ENCODE assay signal across 8 cellular contexts in genomic region chr19:4007021-4007835, GRCh38. TPM values are rescaled to one million over a fixed set of nuclear protein-coding genes. Genes with fewer than 3 reads are reported as not detected.
DNase-seq lines count a peak whose midpoint lies in the region; ATAC-seq, FAIRE-seq and TF ChIP-seq lines count a peak whose summit lies in the region.

PIAS4 (plus strand) TSS chr19:4007736; CDS start chr19:4007761, 25 bp downstream.

- H3K36me3 Mint-ChIP-seq in WTC11 (no peaks in the 10 kb centered on the region), immature natural killer cell (no peaks in the 10 kb centered on the region)

- H3K4me3 Mint-ChIP-seq in WTC11 (peak within 1 kb of the TSS; percentile 88), immature natural killer cell (peak within 1 kb of the TSS; percentile 82 to 91 (median 86))

- H3K9me3 Mint-ChIP-seq in WTC11, result no peaks in the 10 kb centered on the region
- H3K9me3 Mint-ChIP-seq in immature natural killer cell, result no peaks in the 10 kb centered on the region

- H3K4me1 ChIP-seq in spleen, result peaks cover 21 to 57% (median 46%) of the 10 kb centered on the region in 6 donors

- WGBS in spleen, 5 donors, result 0 to 1% (median 1%) methylated on average over 24 to 91 of the region's 91 CpGs

- ATAC-seq in GM18873 (IDR thresholded peaks at IDR 0.05; ENCODE audit: low FRiP score, unreplicated experiment) (peak; percentile 65), HG03135 (IDR thresholded peaks at IDR 0.05; ENCODE audit: unreplicated experiment) (peak; percentile 86), WTC11 (peak; percentile 94)

- TF ChIP-seq CTCF in WTC11 (IDR thresholded peaks at IDR 0.05), result no peak
- TF ChIP-seq CTCF in bronchial epithelial cell (IDR thresholded peaks at IDR 0.05; ENCODE audit: insufficient read depth, low read length, severe bottlenecking), result no peak
- TF ChIP-seq CTCF in spleen (IDR thresholded peaks at IDR 0.05 in 8 of 11, conservative IDR thresholded peaks at IDR 0.05 in 3 of 11), result peak in 5 of 11 experiments; percentile 10 to 42 (median 34)

- peak within 1 kb of the TSS; percentile 87; the same call in 1 of the 2 replicates for H3K27ac Mint-ChIP-seq in WTC11
- peak within 1 kb of the TSS; percentile 55 to 83 (median 79) for H3K27ac Mint-ChIP-seq in immature natural killer cell

- H3K4me1 Mint-ChIP-seq in WTC11 (peaks cover 14% of the 10 kb centered on the region), immature natural killer cell (peaks cover 16 to 25% of the 10 kb centered on the region in 2 donors)

- H3K27me3 Mint-ChIP-seq in WTC11 (ENCODE audit: low read depth) (no peaks in the 10 kb centered on the region), immature natural killer cell (ENCODE audit: low read depth in 3 of 3) (peaks cover 6 to 17% (median 8%) of the 10 kb centered on the region in 3 donors)

- DNase-seq in ACHN, result peak; percentile 92
- peak; percentile 95 for DNase-seq in NCI-H2227 (lab: John Stamatoyannopoulos, UW; ENCODE audit: unreplicated experiment)
- DNase-seq in WTC11 (ENCODE audit: low spot score), result peak; percentile 95
- peak; percentile 78 for DNase-seq in bronchial epithelial cell (ENCODE audit: low read depth)
- peak; percentile 92 to 96 (median 96) for DNase-seq in immature natural killer cell
- peak; percentile 99 for DNase-seq in spleen

- intact Hi-C loops in spleen (cut with DNase I; ENCODE audit: low total_unique reads), result loop anchor here (10.0 kb wide), 1 partner anchor 58 kb away; the partner anchor contains the start of gene ZBTB7A

- TF ChIP-seq POLR2A in spleen (IDR thresholded peaks at IDR 0.05), result peak in 1 of 3 donors; percentile 58

- FAIRE-seq in bronchial epithelial cell (lab: Jason Lieb, UNC), result no peak

- POLR2A ChIA-PET in WTC11 (lab: Charles Lee), result interaction anchor here (0.6 to 2.8 kb wide), 9 partner anchors 20 to 185 kb away, joined by 3 to 12 read pairs (median 3); partner anchors contain the start of genes EEF2 and NMRK2

- in situ Hi-C loops in ACHN (cut with HindIII; ENCODE audit: low pct_ligation_motif_present, low pct_unique_long_range_greater_than_20kb, low sequenced_read_pairs), result no loop called here

- peak within 1 kb of the TSS; percentile 70 to 93 (median 88) for H3K27ac ChIP-seq in spleen

- H3K9me3 ChIP-seq in spleen, result no peaks in the 10 kb centered on the region

- CTCF ChIA-PET in WTC11 (lab: Charles Lee), result interaction anchor here (0.6 to 5.6 kb wide), 12 partner anchors 10 to 290 kb away, joined by 3 to 36 read pairs (median 4); partner anchors contain the start of gene NMRK2

- no peaks in the 10 kb centered on the region for H3K27me3 ChIP-seq in bronchial epithelial cell (ENCODE audit: control insufficient read depth, insufficient read depth, low read length)
- no peaks in the 10 kb centered on the region for H3K27me3 ChIP-seq in spleen (replicated peaks in 1 of 7)

- H3K4me3 ChIP-seq in bronchial epithelial cell (ENCODE audit: low read depth, low read length) (peak within 1 kb of the TSS; percentile 90), spleen (peak within 1 kb of the TSS; percentile 58 to 100 (median 96))

- H3K36me3 ChIP-seq in bronchial epithelial cell (ENCODE audit: control insufficient read depth, insufficient read depth, low read length) (peaks cover 4% of the 10 kb centered on the region), spleen (peaks cover 0 to 22% (median 5%) of the 10 kb centered on the region in 6 donors)

TF ChIP-seq in WTC11, 78 proteins besides CTCF, POLR2A, EP300 and RAD21 (continues in another document):
- TF ChIP-seq RORB (CRISPR knock-in tag; IDR thresholded peaks at IDR 0.05) (no peak), NFYB (CRISPR knock-in tag; conservative IDR thresholded peaks at IDR 0.05; ENCODE audit: low read depth) (peak; percentile 62), MYBL2 (CRISPR knock-in tag; IDR thresholded peaks at IDR 0.05) (peak; percentile 92), FOXP1 (CRISPR knock-in tag; IDR thresholded peaks at IDR 0.05; ENCODE audit: borderline replicate concordance) (peak; percentile 92), SMAD4 (CRISPR knock-in tag; IDR thresholded peaks at IDR 0.05) (peak; percentile 41; the same call in 1 of the 2 replicates), ELF4 (CRISPR knock-in tag; IDR thresholded peaks at IDR 0.05; ENCODE audit: low read depth) (no peak), AR (CRISPR knock-in tag; IDR thresholded peaks at IDR 0.05) (no peak), ESRRA (CRISPR knock-in tag; IDR thresholded peaks at IDR 0.05; ENCODE audit: borderline replicate concordance) (peak; percentile 82; the same call in 1 of the 2 replicates), RELA (CRISPR knock-in tag; IDR thresholded peaks at IDR 0.05; ENCODE audit: borderline replicate concordance) (0 out of 2 replicates have a peak, but pooled peaks have one; percentile 65), AFF4 (CRISPR knock-in tag; IDR thresholded peaks at IDR 0.05; ENCODE audit: borderline replicate concordance) (no peak), EMX1 (CRISPR knock-in tag; IDR thresholded peaks at IDR 0.05) (no peak)
- TF ChIP-seq, protein P1, sequence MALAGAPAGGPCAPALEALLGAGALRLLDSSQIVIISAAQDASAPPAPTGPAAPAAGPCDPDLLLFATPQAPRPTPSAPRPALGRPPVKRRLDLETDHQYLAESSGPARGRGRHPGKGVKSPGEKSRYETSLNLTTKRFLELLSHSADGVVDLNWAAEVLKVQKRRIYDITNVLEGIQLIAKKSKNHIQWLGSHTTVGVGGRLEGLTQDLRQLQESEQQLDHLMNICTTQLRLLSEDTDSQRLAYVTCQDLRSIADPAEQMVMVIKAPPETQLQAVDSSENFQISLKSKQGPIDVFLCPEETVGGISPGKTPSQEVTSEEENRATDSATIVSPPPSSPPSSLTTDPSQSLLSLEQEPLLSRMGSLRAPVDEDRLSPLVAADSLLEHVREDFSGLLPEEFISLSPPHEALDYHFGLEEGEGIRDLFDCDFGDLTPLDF (CRISPR knock-in tag; IDR thresholded peaks at IDR 0.05), result no peak
- TF ChIP-seq, protein P2, sequence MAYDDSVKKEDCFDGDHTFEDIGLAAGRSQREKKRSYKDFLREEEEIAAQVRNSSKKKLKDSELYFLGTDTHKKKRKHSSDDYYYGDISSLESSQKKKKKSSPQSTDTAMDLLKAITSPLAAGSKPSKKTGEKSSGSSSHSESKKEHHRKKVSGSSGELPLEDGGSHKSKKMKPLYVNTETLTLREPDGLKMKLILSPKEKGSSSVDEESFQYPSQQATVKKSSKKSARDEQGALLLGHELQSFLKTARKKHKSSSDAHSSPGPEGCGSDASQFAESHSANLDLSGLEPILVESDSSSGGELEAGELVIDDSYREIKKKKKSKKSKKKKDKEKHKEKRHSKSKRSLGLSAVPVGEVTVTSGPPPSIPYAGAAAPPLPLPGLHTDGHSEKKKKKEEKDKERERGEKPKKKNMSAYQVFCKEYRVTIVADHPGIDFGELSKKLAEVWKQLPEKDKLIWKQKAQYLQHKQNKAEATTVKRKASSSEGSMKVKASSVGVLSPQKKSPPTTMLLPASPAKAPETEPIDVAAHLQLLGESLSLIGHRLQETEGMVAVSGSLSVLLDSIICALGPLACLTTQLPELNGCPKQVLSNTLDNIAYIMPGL (CRISPR knock-in tag; IDR thresholded peaks at IDR 0.05), result peak; percentile 65; the same call in 1 of the 2 replicates

RNA-seq across cellular contexts. Expression of gene PIAS4, which starts in this region (rescaled TPM):
- total RNA-seq in WTC11 (2021) (45.5 to 46.0 TPM (median 45.9 TPM) in 3 replicates), bronchial epithelial cell (10.0 and 24.2 TPM in 2 replicates), spleen (10 to 100 TPM; 16.4 to 30.5 (median 29.0) TPM)
- polyA plus RNA-seq in immature natural killer cell (1 to 10 TPM; 6.1 to 8.5 (median 7.3) TPM), spleen (10 to 100 TPM in 1 of 3 donors, 1 to 10 TPM in 2; 6.2 to 13.9 (median 6.4) TPM)

Comparison
In these comparisons a context has a peak if more than half of its experiments do, and no peak if none do; other contexts are left out.
1. Peak in every context shown above with its lines: DNase-seq, ATAC-seq, H3K4me3 ChIP-seq and H3K27ac ChIP-seq.